In the genomic region with DNA sequence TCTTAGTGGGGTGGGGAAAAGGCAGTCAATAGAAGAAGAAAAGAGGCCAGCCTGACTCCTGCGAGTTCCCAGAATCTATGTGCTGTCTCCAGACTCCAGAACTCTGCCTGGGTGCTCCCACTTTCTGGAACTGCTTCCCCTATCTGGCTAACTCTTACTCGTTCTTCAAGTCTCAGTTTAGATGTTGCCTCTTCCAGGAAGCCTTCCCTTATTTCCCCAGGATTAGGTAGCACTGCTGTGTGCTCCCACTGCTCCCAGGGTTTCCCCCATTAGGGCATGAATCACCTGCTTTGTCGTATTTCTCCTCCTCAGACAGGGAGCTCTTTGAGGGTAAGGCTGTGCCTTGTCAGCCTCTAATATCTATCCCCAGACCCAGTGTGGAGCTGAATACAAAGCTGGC, we compare ENCODE assay signal across 1 cellular context.
TF ChIP-seq lines count a peak whose summit lies in the region.

No MANE protein-coding gene starts in this region.

TF ChIP-seq in K562, 482 proteins besides CTCF, POLR2A, EP300 and RAD21 (continued from another document):
- TF ChIP-seq ATF2 (CRISPR knock-in tag; IDR thresholded peaks at IDR 0.05) = no peak
